Comparison of ENCODE assay signal across 8 cellular contexts in genomic region chr12:103800252-103800771, GRCh38. TPM values are rescaled to one million over a fixed set of nuclear protein-coding genes. Genes with fewer than 3 reads are reported as not detected.
DNase-seq lines count a peak whose midpoint lies in the region; ATAC-seq lines count a peak whose summit lies in the region.

No MANE protein-coding gene starts in this region.

- H3K27me3 Mint-ChIP-seq in CD4-positive, alpha-beta memory T cell: no peaks in the 10 kb centered on the region
- H3K27me3 Mint-ChIP-seq in activated T-cell treated with anti-CD3 and anti-CD28 coated beads, Interleukin-2, amount 50 U/mL, for 4 hours (ENCODE audit: low read depth): no peaks in the 10 kb centered on the region

- peaks cover 3% of the 10 kb centered on the region in 2 donors for H3K36me3 ChIP-seq in esophagus (ENCODE audit: control insufficient read depth in 2 of 2, insufficient read depth in 2 of 2, low read length in 1 of 2)
- H3K36me3 ChIP-seq in CD4-positive, alpha-beta memory T cell (ENCODE audit: insufficient read depth, low read length): no peaks in the 10 kb centered on the region

- no peak overlapping the region for H3K4me3 Mint-ChIP-seq in CD4-positive, alpha-beta memory T cell
- H3K4me3 Mint-ChIP-seq in activated T-cell treated with anti-CD3 and anti-CD28 coated beads, Interleukin-2, amount 50 U/mL, for 4 hours: no peak overlapping the region

- H3K36me3 Mint-ChIP-seq in CD4-positive, alpha-beta memory T cell: peaks cover 27 to 56% of the 10 kb centered on the region in 2 donors
- H3K36me3 Mint-ChIP-seq in activated T-cell treated with anti-CD3 and anti-CD28 coated beads, Interleukin-2, amount 50 U/mL, for 4 hours (ENCODE audit: insufficient read depth): peaks cover 35% of the 10 kb centered on the region

- POLR2A ChIA-PET in CD4-positive, alpha-beta memory T cell (lab: Charles Lee; ENCODE audit: partially characterized antibody): no interaction called here

- H3K27me3 ChIP-seq in esophagus (ENCODE audit: control insufficient read depth in 1 of 2, insufficient read depth in 2 of 2, low read length in 2 of 2): no peaks in the 10 kb centered on the region
- H3K27me3 ChIP-seq in CD4-positive, alpha-beta memory T cell (ENCODE audit: insufficient read depth, low read length): no peaks in the 10 kb centered on the region

- no peaks in the 10 kb centered on the region for H3K4me1 Mint-ChIP-seq in CD4-positive, alpha-beta memory T cell
- H3K4me1 Mint-ChIP-seq in activated T-cell treated with anti-CD3 and anti-CD28 coated beads, Interleukin-2, amount 50 U/mL, for 4 hours (ENCODE audit: low read depth): no peaks in the 10 kb centered on the region

- WGBS in esophagus, 2 donors: 19 to 35% methylated on average over 10 of the region's 10 CpGs

- H3K9me3 ChIP-seq in esophagus (ENCODE audit: control insufficient read depth in 2 of 2, insufficient read depth in 1 of 2, low read depth in 1 of 2, low read length in 1 of 2): no peaks in the 10 kb centered on the region
- no peaks in the 10 kb centered on the region for H3K9me3 ChIP-seq in CD4-positive, alpha-beta memory T cell (ENCODE audit: control insufficient read depth in 1 of 2, low read length in 2 of 2)

- peak; percentile 59 for DNase-seq in COLO668 (lab: John Stamatoyannopoulos, UW; ENCODE audit: unreplicated experiment)
- peak; percentile 82 for DNase-seq in NCI-H345 (lab: John Stamatoyannopoulos, UW)
- peak; percentile 43 for DNase-seq in occipital lobe (lab: John Stamatoyannopoulos, UW)
- DNase-seq in CD4-positive, alpha-beta memory T cell: no peak
- DNase-seq in activated T-cell treated with anti-CD3 and anti-CD28 coated beads, Interleukin-2, amount 50 U/mL, for 4 hours: no peak
- DNase-seq in activated T-cell treated with anti-CD3 and anti-CD28 coated beads, Interleukin-2, amount 50 U/mL, for 48 hours: no peak

- no peaks in the 10 kb centered on the region for H3K9me3 Mint-ChIP-seq in CD4-positive, alpha-beta memory T cell
- H3K9me3 Mint-ChIP-seq in activated T-cell treated with anti-CD3 and anti-CD28 coated beads, Interleukin-2, amount 50 U/mL, for 4 hours: no peaks in the 10 kb centered on the region

- intact Hi-C loops in CD4-positive, alpha-beta memory T cell (cut with micrococcal nuclease): no loop called here

- peak overlapping the region in 1 of 7 donors; percentile 29 for H3K27ac Mint-ChIP-seq in CD4-positive, alpha-beta memory T cell

- CTCF ChIA-PET in CD4-positive, alpha-beta memory T cell (lab: Charles Lee; ENCODE audit: partially characterized antibody): no interaction called here

- no peaks in the 10 kb centered on the region for H3K4me1 ChIP-seq in esophagus (ENCODE audit: control insufficient read depth in 2 of 2, insufficient read depth in 2 of 2, low read length in 1 of 2)
- no peaks in the 10 kb centered on the region for H3K4me1 ChIP-seq in CD4-positive, alpha-beta memory T cell (ENCODE audit: insufficient read depth, low read length)

- peak overlapping the region; percentile 11 to 34 for H3K27ac ChIP-seq in esophagus (ENCODE audit: low read depth in 2 of 2, low read length in 1 of 2)
- no peak overlapping the region for H3K27ac ChIP-seq in CD4-positive, alpha-beta memory T cell (ENCODE audit: low read depth, low read length)

- no peak for ATAC-seq in activated T-cell treated with anti-CD3 and anti-CD28 coated beads, Interleukin-2, amount 50 U/mL, for 4 hours
- no peak for ATAC-seq in HG03378 (IDR thresholded peaks at IDR 0.05; ENCODE audit: unreplicated experiment)

- no peak overlapping the region for H3K4me3 ChIP-seq in esophagus (ENCODE audit: low read depth in 1 of 2, low read length in 2 of 2)
- H3K4me3 ChIP-seq in CD4-positive, alpha-beta memory T cell (ENCODE audit: low read length in 2 of 2): no peak overlapping the region

RNA-seq across cellular contexts. Expression of gene NT5DC3, which starts 40.7 kb away (rescaled TPM):
- 1 to 10 TPM; 2.6 to 2.8 TPM for polyA plus RNA-seq in esophagus
- 32.8 TPM for total RNA-seq in occipital lobe
- 1 to 10 TPM; 6.1 to 6.8 TPM for total RNA-seq in CD4-positive, alpha-beta memory T cell
- polyA plus RNA-seq in CD4-positive, alpha-beta memory T cell: 1 to 10 TPM; 1.2 to 1.3 TPM
- total RNA-seq in activated T-cell treated with anti-CD3 and anti-CD28 coated beads, Interleukin-2, amount 50 U/mL, for 4 hours: 10 to 100 TPM; 13.6 to 15.1 (median 14.1) TPM

Comparison
In these comparisons a context has a peak if more than half of its experiments do, and no peak if none do; other contexts are left out.
1. DNase-seq: peak in COLO668 (single experiment), NCI-H345 (single experiment) and occipital lobe (single experiment); none in CD4-positive, alpha-beta memory T cell (0 of 5), activated T-cell treated with anti-CD3 and anti-CD28 coated beads, Interleukin-2, amount 50 U/mL, for 4 hours (single experiment) and activated T-cell treated with anti-CD3 and anti-CD28 coated beads, Interleukin-2, amount 50 U/mL, for 48 hours (0 of 2).